Comparison of ENCODE assay signal across 12 cellular contexts in the genomic region with DNA sequence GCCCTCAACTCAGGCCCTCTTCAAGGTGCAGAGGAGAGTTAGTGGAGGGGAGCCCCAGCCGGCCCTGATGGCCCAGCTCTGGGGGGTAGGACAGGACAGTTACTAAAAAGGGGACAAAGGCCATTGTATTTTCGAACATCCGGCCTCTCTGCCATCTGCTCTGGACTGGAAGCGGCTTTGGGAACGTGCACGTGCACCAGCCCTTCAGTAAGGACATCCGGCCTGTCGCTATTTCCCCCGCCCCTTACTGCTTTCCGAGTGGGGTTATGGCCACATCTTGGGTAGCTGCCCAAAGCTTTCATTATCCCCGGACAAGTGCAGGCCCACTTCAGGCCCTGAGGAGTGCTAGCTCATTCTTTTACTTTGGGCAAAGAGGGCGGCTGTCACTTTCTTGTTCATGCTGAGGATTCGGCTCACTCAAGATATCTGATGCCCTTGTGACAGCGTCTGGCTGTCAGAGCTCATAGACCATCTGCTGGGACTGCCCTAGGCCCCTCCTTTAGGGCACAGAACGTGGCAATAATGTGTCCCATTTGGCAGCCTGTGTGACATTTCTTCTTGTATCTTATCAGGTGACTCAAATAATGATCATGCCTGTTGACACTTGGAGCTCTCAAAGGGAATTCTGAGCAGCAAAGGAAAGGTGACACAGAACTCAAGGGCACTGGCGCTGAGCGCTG. TPM values are rescaled to one million over a fixed set of nuclear protein-coding genes. Genes with fewer than 3 reads are reported as not detected.
DNase-seq lines count a peak whose midpoint lies in the region; ATAC-seq and TF ChIP-seq lines count a peak whose summit lies in the region.
"Had no signal": no experiment of that assay in that cellular context is flagged by ENCODE, and none has a peak within 500 bp of the region (broad histone marks: within the 10 kb centered on the region; RNA-seq: fewer than 3 reads in every experiment).

No MANE protein-coding gene starts in this region.

- POLR2A ChIA-PET in naive thymus-derived CD8-positive, alpha-beta T cell (lab: Charles Lee), result no interaction called here

- peaks cover 0 to 7% (median under 1%) of the 10 kb centered on the region in 4 donors for H3K4me1 Mint-ChIP-seq in naive thymus-derived CD8-positive, alpha-beta T cell

- H3K9me3 ChIP-seq in lung (ENCODE audit: control insufficient read depth in 2 of 2, insufficient read depth in 1 of 2, low read length in 1 of 2), result no peaks in the 10 kb centered on the region

- no peak overlapping the region for H3K4me3 ChIP-seq in lung
- H3K4me3 ChIP-seq: skin epidermis had no signal

- H3K36me3 Mint-ChIP-seq in naive thymus-derived CD8-positive, alpha-beta T cell, result no peaks in the 10 kb centered on the region

- no peak overlapping the region for H3K27ac Mint-ChIP-seq in naive thymus-derived CD8-positive, alpha-beta T cell

- peaks cover 18 to 53% (median 29%) of the 10 kb centered on the region in 5 donors for H3K27me3 Mint-ChIP-seq in naive thymus-derived CD8-positive, alpha-beta T cell

- H3K36me3 ChIP-seq in lung (ENCODE audit: control insufficient read depth in 2 of 2, insufficient read depth in 2 of 2, low read length in 2 of 2), result no peaks in the 10 kb centered on the region

- TF ChIP-seq CTCF in lung (IDR thresholded peaks at IDR 0.05; ENCODE audit: control extremely low read depth, extremely low read depth), result no peak

- H3K27me3 ChIP-seq in lung (ENCODE audit: control insufficient read depth, insufficient read depth), result no peaks in the 10 kb centered on the region

- H3K4me3 Mint-ChIP-seq in naive thymus-derived CD8-positive, alpha-beta T cell, result no peak overlapping the region

- H3K27ac ChIP-seq in cingulate gyrus (ENCODE audit: low read depth, low read length), result peak overlapping the region; percentile 22
- H3K27ac ChIP-seq in lung (ENCODE audit: low read depth in 1 of 2, low read length in 1 of 2), result peak overlapping the region; percentile 83 to 90

- no peaks in the 10 kb centered on the region for H3K9me3 Mint-ChIP-seq in naive thymus-derived CD8-positive, alpha-beta T cell

- DNase-seq in SHP77 (lab: John Stamatoyannopoulos, UW) (peak; percentile 56 to 65), SHP77 treated with DMSO at 0.1 percent for 48 hours (lab: John Stamatoyannopoulos, UW) (no peak), lung (ENCODE audit: low spot score) (peak; percentile 72), ureter (ENCODE audit: low spot score) (peak; percentile 44), inferior parietal cortex (ENCODE audit: extremely low spot score) (no peak)
- no peak for DNase-seq in naive thymus-derived CD8-positive, alpha-beta T cell
- DNase-seq: GDM1, NCI-H2081 treated with DMSO at 0.1 percent for 48 hours, SW 1271 had no signal

- ATAC-seq in lung (ENCODE audit: insufficient read depth, low FRiP score) (peak; percentile 1), GM21786 (IDR thresholded peaks at IDR 0.05; ENCODE audit: unreplicated experiment) (no peak)
- no peak for ATAC-seq in naive thymus-derived CD8-positive, alpha-beta T cell

- peaks cover 0 to 4% of the 10 kb centered on the region in 2 donors for H3K4me1 ChIP-seq in lung (ENCODE audit: control insufficient read depth in 2 of 2, insufficient read depth in 2 of 2, low read length in 2 of 2)

- 45 to 69% methylated on average over 17 of the region's 17 CpGs for WGBS in lung, 2 donors

RNA-seq across cellular contexts. Expression of a gene that starts 17.5 kb away (rescaled TPM):
- total RNA-seq in lung, result 1 to 10 TPM; 1.8 to 3.2 TPM
- under 1 TPM; 0.59 to 0.63 TPM for polyA plus RNA-seq in lung
- 12.2 TPM for total RNA-seq in ureter
- under 1 TPM; 0.19 to 0.36 TPM for total RNA-seq in naive thymus-derived CD8-positive, alpha-beta T cell
- polyA plus RNA-seq in naive thymus-derived CD8-positive, alpha-beta T cell, result not detected

RNA-seq across cellular contexts. Expression of a gene that starts 47.3 kb away (rescaled TPM):
- total RNA-seq in lung (10 to 100 TPM; 21.5 to 46.0 TPM), ureter (39.5 TPM)
- 10 to 100 TPM; 21.7 to 24.5 TPM for polyA plus RNA-seq in lung
- 10 to 100 TPM; 42.7 to 50.2 TPM for total RNA-seq in naive thymus-derived CD8-positive, alpha-beta T cell
- 1 to 10 TPM; 5.4 to 9.3 (median 6.6) TPM for polyA plus RNA-seq in naive thymus-derived CD8-positive, alpha-beta T cell

Comparison
In these comparisons a context has a peak if more than half of its experiments do, and no peak if none do; other contexts are left out.
1. DNase-seq: peak in SHP77 (2 of 2), lung (single experiment) and ureter (single experiment); none in SHP77 treated with DMSO at 0.1 percent for 48 hours (single experiment), naive thymus-derived CD8-positive, alpha-beta T cell (0 of 10) and inferior parietal cortex (single experiment).